ENCODE assay signal across 21 cellular contexts in the genomic region with DNA sequence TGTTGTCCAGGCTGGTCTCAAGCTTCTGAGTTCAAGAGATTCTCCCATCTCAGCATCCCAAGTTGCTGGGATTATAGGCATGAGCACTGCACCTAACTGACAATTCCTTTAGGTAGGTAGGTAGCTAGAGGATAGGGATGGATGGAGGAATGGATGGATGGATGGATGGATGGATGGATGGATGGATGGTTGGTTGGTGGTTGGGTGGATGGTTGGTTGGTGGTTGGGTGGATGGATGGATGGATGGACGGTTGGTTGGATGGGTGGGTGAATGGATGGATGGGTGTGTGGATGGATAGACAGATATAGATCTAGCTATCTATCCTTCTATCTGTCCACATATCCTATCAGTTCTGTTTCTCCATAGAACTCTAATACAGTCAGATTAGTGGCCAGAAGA.
"Had no signal": no experiment of that assay in that cellular context is flagged by ENCODE, and none has a peak within 500 bp of the region (broad histone marks: within the 10 kb centered on the region; RNA-seq: fewer than 3 reads in every experiment).

No MANE protein-coding gene starts in this region.

- H3K4me2 ChIP-seq: smooth muscle cell had no signal

- H3K27me3 ChIP-seq: ascending aorta, foreskin keratinocyte, sigmoid colon had no signal

- H3K27ac Mint-ChIP-seq: activated B cell treated with CpG ODN at 0.5 μM for 24 hours; activated CD4-positive, alpha-beta T cell treated with anti-CD3 and anti-CD28 coated beads for 36 hours; activated naive CD4-positive, alpha-beta T cell treated with anti-CD3 and anti-CD28 coated beads, Interleukin-2, amount 50 U/mL, for 72 hours; activated T-cell treated with anti-CD3 and anti-CD28 coated beads, Interleukin-2, amount 50 U/mL, for 24 hours; activated T-helper 17 cell treated with anti-CD3 and anti-CD28 coated beads, Interleukin-2, amount 50 U/mL, for 72 hours; naive B cell; stimulated activated memory B cell treated with anti-CD40 and anti-IgM and Interleukin-4, amounts not matched to agents 10 μg/mL and 1 μg/mL and 100 μg/mL, for 72 hours had no signal

- H3K36me3 Mint-ChIP-seq: activated naive CD4-positive, alpha-beta T cell treated with anti-CD3 and anti-CD28 coated beads, Interleukin-2, amount 50 U/mL, for 72 hours; naive B cell; stimulated activated memory B cell treated with anti-CD40 and anti-IgM and Interleukin-4, amounts not matched to agents 10 μg/mL and 1 μg/mL and 100 μg/mL, for 72 hours had no signal

- ATAC-seq: activated CD4-positive, alpha-beta T cell treated with anti-CD3 and anti-CD28 coated beads for 36 hours; activated naive CD4-positive, alpha-beta T cell treated with anti-CD3 and anti-CD28 coated beads, Interleukin-2, amount 50 U/mL, for 72 hours; activated T-helper 17 cell treated with anti-CD3 and anti-CD28 coated beads, Interleukin-2, amount 50 U/mL, for 72 hours; stimulated activated memory B cell treated with anti-CD40 and anti-IgM and Interleukin-4, amounts not matched to agents 10 μg/mL and 1 μg/mL and 100 μg/mL, for 72 hours had no signal

- H3K4me3 Mint-ChIP-seq: activated B cell treated with CpG ODN at 0.5 μM for 24 hours; activated CD4-positive, alpha-beta T cell treated with anti-CD3 and anti-CD28 coated beads for 36 hours; activated T-cell treated with anti-CD3 and anti-CD28 coated beads, Interleukin-2, amount 50 U/mL, for 24 hours; activated T-helper 17 cell treated with anti-CD3 and anti-CD28 coated beads, Interleukin-2, amount 50 U/mL, for 72 hours; naive B cell; stimulated activated memory B cell treated with anti-CD40 and anti-IgM and Interleukin-4, amounts not matched to agents 10 μg/mL and 1 μg/mL and 100 μg/mL, for 72 hours had no signal

- H3K4me3 ChIP-seq: ascending aorta, sigmoid colon, smooth muscle cell had no signal

- H3K36me3 ChIP-seq: ascending aorta, brain microvascular endothelial cell, sigmoid colon had no signal

- H3K4me1 Mint-ChIP-seq: activated B cell treated with CpG ODN at 0.5 μM for 24 hours; activated CD4-positive, alpha-beta T cell treated with anti-CD3 and anti-CD28 coated beads for 36 hours had no signal

- H3K27ac ChIP-seq: ascending aorta, brain microvascular endothelial cell, sigmoid colon had no signal

- H3K9me3 ChIP-seq: ascending aorta, sigmoid colon had no signal

- H3K9me3 Mint-ChIP-seq: activated B cell treated with CpG ODN at 0.5 μM for 24 hours; activated T-cell treated with anti-CD3 and anti-CD28 coated beads, Interleukin-2, amount 50 U/mL, for 24 hours; activated T-helper 17 cell treated with anti-CD3 and anti-CD28 coated beads, Interleukin-2, amount 50 U/mL, for 72 hours had no signal

- H3K4me1 ChIP-seq: ascending aorta, sigmoid colon had no signal

- DNase-seq: activated B cell treated with CpG ODN at 0.5 μM for 24 hours; activated CD4-positive, alpha-beta T cell treated with anti-CD3 and anti-CD28 coated beads for 36 hours; activated CD4-positive, alpha-beta T cell treated with anti-CD3 and anti-CD28 coated beads, Interleukin-2, amount 50 U/mL, for 4 hours; activated CD8-positive, alpha-beta memory T cell treated with anti-CD3 and anti-CD28 coated beads for 24 hours; activated CD8-positive, alpha-beta memory T cell treated with anti-CD3 and anti-CD28 coated beads, Interleukin-2, amount 50 U/mL, for 4 hours; activated T-cell treated with anti-CD3 and anti-CD28 coated beads, Interleukin-2, amount 50 U/mL, for 24 hours; brain microvascular endothelial cell; central memory CD4-positive, alpha-beta T cell; dermis blood vessel endothelial cell; effector CD8-positive, alpha-beta T cell; naive B cell; occipital lobe; sigmoid colon; stimulated activated CD4-positive, alpha-beta T cell treated with anti-CD3 and anti-CD28 coated beads, Interleukin-15, amount 100 ng/mL, for 24 hours; T1000 had no signal
